10 cellular contexts compared by ENCODE assay signal in genomic region chr19:4197625-4198466, GRCh38. TPM values are rescaled to one million over a fixed set of nuclear protein-coding genes. Genes with fewer than 3 reads are reported as not detected.
DNase-seq lines count a peak whose midpoint lies in the region; TF ChIP-seq lines count a peak whose summit lies in the region.
"Had no signal": no experiment of that assay in that cellular context is flagged by ENCODE, and none has a peak within 500 bp of the region (broad histone marks: within the 10 kb centered on the region; RNA-seq: fewer than 3 reads in every experiment).

No MANE protein-coding gene starts in this region.

- BruUV-seq in A673 (replicated peaks; lab: Mats Ljungman, UMichigan), result no TSS peak
- BruUV-seq in Calu3 (replicated peaks; lab: Mats Ljungman, UMichigan), result no TSS peak

- H3K9me3 Mint-ChIP-seq in Calu3 (ENCODE audit: low read depth, unreplicated experiment), result peaks cover 7% of the 10 kb centered on the region

- peak overlapping the region; percentile 52 for H3K4me3 Mint-ChIP-seq in Calu3 (ENCODE audit: low read depth, unreplicated experiment)

- H3K4me3 ChIP-seq in A673 (ENCODE audit: low read depth, low read length, poor library complexity, severe bottlenecking) (peak overlapping the region; percentile 43), iPS-18a (ENCODE audit: low read length) (peak overlapping the region; percentile 15), prostate gland (peak overlapping the region in 1 of 2 donors; percentile 12), tibial nerve (peak overlapping the region in 1 of 4 donors; percentile 2)

- H3K27me3 Mint-ChIP-seq in Calu3 (ENCODE audit: unreplicated experiment), result peaks cover 92% of the 10 kb centered on the region

- H3K9ac ChIP-seq in iPS-18a (ENCODE audit: low read length), result no peak overlapping the region

- DNase-seq in A673 (ENCODE audit: low spot score), result no peak
- no peak for DNase-seq in Calu3
- DNase-seq in RPMI8226, result peak; percentile 33
- DNase-seq in NCI-H774 (lab: John Stamatoyannopoulos, UW), result no peak
- DNase-seq in DMS153 treated with DMSO at 0.1 percent for 48 hours (lab: John Stamatoyannopoulos, UW; ENCODE audit: unreplicated experiment), result no peak
- DNase-seq in prostate gland (ENCODE audit: low spot score), result no peak
- no peak for DNase-seq in tibial nerve (ENCODE audit: low spot score in 2 of 2)
- DNase-seq: activated CD4-positive, alpha-beta T cell treated with anti-CD3 and anti-CD28 coated beads, Interleukin-2, amount 50 U/mL, for 1 hour; PC-3 had no signal

- H3K27me3 ChIP-seq in A673 (replicated peaks; ENCODE audit: insufficient read depth, low read depth, low read length, poor library complexity) (peaks cover 6% of the 10 kb centered on the region), iPS-18a (ENCODE audit: control insufficient read depth, insufficient read depth, low read length) (peaks cover 42% of the 10 kb centered on the region), prostate gland (replicated peaks; ENCODE audit: insufficient read depth) (peaks cover 18% of the 10 kb centered on the region), tibial nerve (peaks cover 2 to 70% of the 10 kb centered on the region in 2 donors)

- POLR2A ChIA-PET in A673 (lab: Charles Lee; ENCODE audit: low non-redundant PET), result no interaction called here

- no peak for TF ChIP-seq CTCF in A673 (conservative IDR thresholded peaks at IDR 0.05; ENCODE audit: low read depth, low read length)
- no peak for TF ChIP-seq CTCF in Calu3 (IDR thresholded peaks at IDR 0.05; ENCODE audit: unreplicated experiment)
- no peak for TF ChIP-seq CTCF in prostate gland (IDR thresholded peaks at IDR 0.05)
- no peak for TF ChIP-seq CTCF in tibial nerve (IDR thresholded peaks at IDR 0.05)

- CTCF ChIA-PET in A673 (lab: Charles Lee) (no interaction called here), Calu3 (lab: Charles Lee) (no interaction called here)

- H3K36me3 Mint-ChIP-seq in Calu3 (ENCODE audit: insufficient read depth, unreplicated experiment), result peaks cover 10% of the 10 kb centered on the region

- H3K27ac ChIP-seq in A673 (ENCODE audit: low read depth, low read length, poor library complexity, severe bottlenecking), result no peak overlapping the region
- no peak overlapping the region for H3K27ac ChIP-seq in iPS-18a (ENCODE audit: low read length)
- no peak overlapping the region for H3K27ac ChIP-seq in prostate gland
- no peak overlapping the region for H3K27ac ChIP-seq in tibial nerve

- H3K36me3 ChIP-seq in A673 (ENCODE audit: insufficient read depth, low read length, poor library complexity, severe bottlenecking), result no peaks in the 10 kb centered on the region
- H3K36me3 ChIP-seq in iPS-18a (ENCODE audit: control insufficient read depth, low read depth, low read length), result no peaks in the 10 kb centered on the region
- no peaks in the 10 kb centered on the region for H3K36me3 ChIP-seq in prostate gland
- no peaks in the 10 kb centered on the region for H3K36me3 ChIP-seq in tibial nerve

- TF ChIP-seq EP300 in tibial nerve (IDR thresholded peaks at IDR 0.05), result no peak

- H3K9me3 ChIP-seq in A673 (ENCODE audit: low read depth, low read length, poor library complexity, severe bottlenecking) (no peaks in the 10 kb centered on the region), iPS-18a (ENCODE audit: control insufficient read depth, low read depth, low read length) (no peaks in the 10 kb centered on the region), prostate gland (no peaks in the 10 kb centered on the region), tibial nerve (no peaks in the 10 kb centered on the region)

- TF ChIP-seq POLR2A in prostate gland (IDR thresholded peaks at IDR 0.05), result no peak
- no peak for TF ChIP-seq POLR2A in tibial nerve (IDR thresholded peaks at IDR 0.05)

- peak overlapping the region; percentile 72 for H3K27ac Mint-ChIP-seq in Calu3 (ENCODE audit: unreplicated experiment)

- H3K4me1 ChIP-seq in A673 (ENCODE audit: insufficient read depth, low read length, poor library complexity, severe bottlenecking), result no peaks in the 10 kb centered on the region
- H3K4me1 ChIP-seq in iPS-18a (ENCODE audit: control insufficient read depth, low read depth, low read length), result no peaks in the 10 kb centered on the region
- H3K4me1 ChIP-seq in prostate gland (replicated peaks), result no peaks in the 10 kb centered on the region
- H3K4me1 ChIP-seq in tibial nerve, result peaks cover 0 to 9% (median 0%) of the 10 kb centered on the region in 4 donors

- 18% methylated on average over 54 of the region's 70 CpGs for WGBS in prostate gland
- WGBS in tibial nerve, 2 donors, result 21 to 26% methylated on average over 39 to 49 of the region's 70 CpGs

- intact Hi-C loops in A673 (cut with micrococcal nuclease; ENCODE audit: unreplicated experiment) (no loop called here), Calu3 (cut with micrococcal nuclease; ENCODE audit: unreplicated experiment) (no loop called here), prostate gland (cut with DNase I) (no loop called here)

- peaks cover 12% of the 10 kb centered on the region for H3K4me1 Mint-ChIP-seq in Calu3 (ENCODE audit: low read depth, unreplicated experiment)

RNA-seq across cellular contexts. Expression of gene ANKRD24, which starts 15.4 kb away (rescaled TPM):
- total RNA-seq in A673 (2021) (10.9 and 12.2 TPM in 2 replicates), Calu3 (2022) (0.76 and 1.4 TPM in 2 replicates), prostate gland (10 to 100 TPM in 1 of 2 donors, 1 to 10 TPM in 1; 3.6 to 12.0 TPM), tibial nerve (1 to 10 TPM in 1 of 4 donors, under 1 TPM in 3; 0.30 to 1.7 (median 0.61) TPM)

RNA-seq across cellular contexts. Expression of gene SIRT6, which starts 15.5 kb away (rescaled TPM):
- 36.3 and 39.3 TPM in 2 replicates for total RNA-seq in A673 (2021)
- total RNA-seq in Calu3 (2022), result 22.9 and 26.6 TPM in 2 replicates
- total RNA-seq in prostate gland, result 10 to 100 TPM; 23.5 to 37.3 TPM
- 10 to 100 TPM; 17.7 to 41.4 (median 38.2) TPM for total RNA-seq in tibial nerve

RNA-seq across cellular contexts. Expression of gene EBI3, which starts 31.5 kb away (rescaled TPM):
- total RNA-seq in A673 (2021), result 1.5 and 2.0 TPM in 2 replicates
- 1.2 and 1.6 TPM in 2 replicates for total RNA-seq in Calu3 (2022)
- 1 to 10 TPM; 3.0 to 5.7 TPM for total RNA-seq in prostate gland
- total RNA-seq in tibial nerve, result 10 to 100 TPM in 2 of 4 donors, 1 to 10 TPM in 2; 1.4 to 18.0 (median 9.0) TPM
- total RNA-seq: PC-3 had no signal

RNA-seq across cellular contexts. Expression of gene CREB3L3, which starts 44.4 kb away (rescaled TPM):
- total RNA-seq in A673 (2021), result not detected in 2 replicates
- 0.14 and 0.44 TPM in 2 replicates for total RNA-seq in Calu3 (2022)
- total RNA-seq in prostate gland, result not detected
- not detected for total RNA-seq in tibial nerve
- total RNA-seq: PC-3 had no signal

RNA-seq across cellular contexts. Expression of gene YJU2, which starts 49.0 kb away (rescaled TPM):
- 33.3 and 34.7 TPM in 2 replicates for total RNA-seq in A673 (2021)
- total RNA-seq in Calu3 (2022), result 7.8 and 10.4 TPM in 2 replicates
- 10 to 100 TPM; 30.3 to 45.9 TPM for total RNA-seq in prostate gland
- 10 to 100 TPM; 19.4 to 33.9 (median 24.0) TPM for total RNA-seq in tibial nerve
